In the genomic region with DNA sequence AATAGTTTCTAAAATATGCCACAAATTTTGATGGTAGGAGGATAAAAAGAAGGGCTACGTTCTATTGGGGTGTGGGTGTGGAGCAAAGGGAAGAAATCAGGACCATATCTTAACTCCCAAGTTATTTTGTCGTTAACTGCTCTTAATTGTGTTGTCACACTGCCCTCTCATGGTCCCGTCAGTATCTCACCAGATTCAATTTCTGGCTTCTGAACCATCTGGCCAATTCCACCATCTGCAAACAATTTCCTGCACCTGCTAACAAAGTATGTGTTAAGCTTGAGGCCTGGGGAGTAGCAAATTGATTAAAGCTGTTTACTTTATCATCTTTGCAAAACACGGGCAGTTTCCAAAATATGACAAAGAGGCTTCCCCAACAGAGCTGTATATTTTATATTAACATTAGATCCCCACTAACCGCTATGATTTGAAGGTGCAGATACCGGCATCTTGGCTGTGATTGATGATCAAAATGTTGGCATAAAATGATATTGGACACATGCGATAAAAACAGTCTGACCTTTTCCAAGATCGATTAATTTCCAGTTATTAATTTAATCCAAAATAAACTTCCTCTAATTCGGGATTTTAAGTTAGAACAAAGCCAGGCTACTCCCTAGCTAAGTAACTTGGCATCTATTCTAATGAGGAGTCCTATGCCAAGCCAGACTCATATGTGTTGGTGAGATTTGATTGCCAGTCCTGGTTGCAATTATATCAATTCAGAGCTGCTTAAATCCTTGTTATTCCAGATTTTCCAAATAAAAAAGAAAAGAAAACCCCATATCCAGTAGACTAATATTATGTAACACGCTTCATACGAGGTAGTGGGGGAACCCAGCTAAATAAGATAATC, we compare ENCODE assay signal across 8 cellular contexts. TPM values are rescaled to one million over a fixed set of nuclear protein-coding genes. Genes with fewer than 3 reads are reported as not detected.
A peak's percentile ranks its signal among the peaks of the same experiment; 100 is the strongest.
DNase-seq lines count a peak whose midpoint lies in the region; ATAC-seq, FAIRE-seq and TF ChIP-seq lines count a peak whose summit lies in the region.

No MANE protein-coding gene starts in this region.

- no peak for ATAC-seq in HG02623 (IDR thresholded peaks at IDR 0.05; ENCODE audit: unreplicated experiment)

- peak; percentile 92 for TF ChIP-seq RAD21 in Ishikawa (IDR thresholded peaks at IDR 0.05; ENCODE audit: low read depth)

- peak; percentile 55 for TF ChIP-seq CTCF in bronchial epithelial cell (IDR thresholded peaks at IDR 0.05; ENCODE audit: insufficient read depth, low read length, severe bottlenecking)

- FAIRE-seq in bronchial epithelial cell (lab: Jason Lieb, UNC) (no peak), urothelium cell line (lab: Jason Lieb, UNC) (peak; percentile 37)

- H3K27me3 ChIP-seq in bronchial epithelial cell (ENCODE audit: control insufficient read depth, insufficient read depth, low read length): no peaks in the 10 kb centered on the region

- DNase-seq in DMS79 treated with DMSO at 0.1 percent for 48 hours (lab: John Stamatoyannopoulos, UW) (peak; percentile 19), DMS79 (lab: John Stamatoyannopoulos, UW) (no peak), NOMO-1 treated with DMSO at 0.1 percent for 48 hours (lab: John Stamatoyannopoulos, UW; ENCODE audit: unreplicated experiment) (peak; percentile 70), bronchial epithelial cell (ENCODE audit: low read depth) (peak; percentile 53), kidney tubule cell (ENCODE audit: low spot score) (peak; percentile 61), urothelium cell line (ENCODE audit: low spot score) (peak; percentile 54)

- H3K4me3 ChIP-seq in bronchial epithelial cell (ENCODE audit: low read depth, low read length): no peak overlapping the region

- no peaks in the 10 kb centered on the region for H3K36me3 ChIP-seq in bronchial epithelial cell (ENCODE audit: control insufficient read depth, insufficient read depth, low read length)

- no peak for TF ChIP-seq EP300 in Ishikawa (IDR thresholded peaks at IDR 0.05; ENCODE audit: borderline replicate concordance)

TF ChIP-seq in Ishikawa, 13 proteins besides CTCF, POLR2A, EP300 and RAD21:
- TF ChIP-seq, protein P1, sequence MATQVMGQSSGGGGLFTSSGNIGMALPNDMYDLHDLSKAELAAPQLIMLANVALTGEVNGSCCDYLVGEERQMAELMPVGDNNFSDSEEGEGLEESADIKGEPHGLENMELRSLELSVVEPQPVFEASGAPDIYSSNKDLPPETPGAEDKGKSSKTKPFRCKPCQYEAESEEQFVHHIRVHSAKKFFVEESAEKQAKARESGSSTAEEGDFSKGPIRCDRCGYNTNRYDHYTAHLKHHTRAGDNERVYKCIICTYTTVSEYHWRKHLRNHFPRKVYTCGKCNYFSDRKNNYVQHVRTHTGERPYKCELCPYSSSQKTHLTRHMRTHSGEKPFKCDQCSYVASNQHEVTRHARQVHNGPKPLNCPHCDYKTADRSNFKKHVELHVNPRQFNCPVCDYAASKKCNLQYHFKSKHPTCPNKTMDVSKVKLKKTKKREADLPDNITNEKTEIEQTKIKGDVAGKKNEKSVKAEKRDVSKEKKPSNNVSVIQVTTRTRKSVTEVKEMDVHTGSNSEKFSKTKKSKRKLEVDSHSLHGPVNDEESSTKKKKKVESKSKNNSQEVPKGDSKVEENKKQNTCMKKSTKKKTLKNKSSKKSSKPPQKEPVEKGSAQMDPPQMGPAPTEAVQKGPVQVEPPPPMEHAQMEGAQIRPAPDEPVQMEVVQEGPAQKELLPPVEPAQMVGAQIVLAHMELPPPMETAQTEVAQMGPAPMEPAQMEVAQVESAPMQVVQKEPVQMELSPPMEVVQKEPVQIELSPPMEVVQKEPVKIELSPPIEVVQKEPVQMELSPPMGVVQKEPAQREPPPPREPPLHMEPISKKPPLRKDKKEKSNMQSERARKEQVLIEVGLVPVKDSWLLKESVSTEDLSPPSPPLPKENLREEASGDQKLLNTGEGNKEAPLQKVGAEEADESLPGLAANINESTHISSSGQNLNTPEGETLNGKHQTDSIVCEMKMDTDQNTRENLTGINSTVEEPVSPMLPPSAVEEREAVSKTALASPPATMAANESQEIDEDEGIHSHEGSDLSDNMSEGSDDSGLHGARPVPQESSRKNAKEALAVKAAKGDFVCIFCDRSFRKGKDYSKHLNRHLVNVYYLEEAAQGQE (IDR thresholded peaks at IDR 0.05; ENCODE audit: low read depth): no peak
- TF ChIP-seq YY1 (IDR thresholded peaks at IDR 0.05; ENCODE audit: low read depth): no peak
- TF ChIP-seq, protein P2, sequence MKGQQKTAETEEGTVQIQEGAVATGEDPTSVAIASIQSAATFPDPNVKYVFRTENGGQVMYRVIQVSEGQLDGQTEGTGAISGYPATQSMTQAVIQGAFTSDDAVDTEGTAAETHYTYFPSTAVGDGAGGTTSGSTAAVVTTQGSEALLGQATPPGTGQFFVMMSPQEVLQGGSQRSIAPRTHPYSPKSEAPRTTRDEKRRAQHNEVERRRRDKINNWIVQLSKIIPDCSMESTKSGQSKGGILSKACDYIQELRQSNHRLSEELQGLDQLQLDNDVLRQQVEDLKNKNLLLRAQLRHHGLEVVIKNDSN (IDR thresholded peaks at IDR 0.05): no peak
- no peak for TF ChIP-seq ZBTB7A (IDR thresholded peaks at IDR 0.05; ENCODE audit: low read depth)
- no peak for TF ChIP-seq FOXM1 (IDR thresholded peaks at IDR 0.05; ENCODE audit: borderline replicate concordance, low read depth)
- no peak for TF ChIP-seq CEBPB (IDR thresholded peaks at IDR 0.05)
- TF ChIP-seq EGR1 (IDR thresholded peaks at IDR 0.05): no peak

RNA-seq across cellular contexts. Expression of a gene that starts 6.9 kb away (rescaled TPM):
- 68.2 and 69.2 TPM in 2 replicates for total RNA-seq in bronchial epithelial cell
